Comparison of ENCODE assay signal across 1 cellular context in the genomic region with DNA sequence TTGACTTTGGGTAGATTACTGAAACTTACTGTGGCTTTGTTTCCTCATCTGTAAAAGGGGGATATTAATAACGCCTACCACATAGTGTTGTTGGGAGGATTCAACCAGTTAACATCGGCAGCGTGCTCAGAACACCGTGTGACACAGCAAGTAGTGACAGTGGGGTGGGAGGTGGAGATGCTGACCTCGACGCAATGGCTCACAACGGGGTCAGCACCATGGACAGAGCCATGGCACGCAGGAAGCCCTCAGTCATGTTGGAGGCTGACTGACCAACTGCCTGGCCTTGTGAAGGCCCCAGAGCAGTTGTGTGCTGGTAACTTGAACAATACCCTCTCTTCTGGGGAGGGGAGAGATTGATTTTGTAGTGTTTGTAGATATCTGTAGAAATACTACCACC.
TF ChIP-seq lines count a peak whose summit lies in the region.

No MANE protein-coding gene starts in this region.

TF ChIP-seq in HepG2, 621 proteins besides CTCF, POLR2A, EP300 and RAD21 (continued from another document and continues in another):
- TF ChIP-seq, protein P1, sequence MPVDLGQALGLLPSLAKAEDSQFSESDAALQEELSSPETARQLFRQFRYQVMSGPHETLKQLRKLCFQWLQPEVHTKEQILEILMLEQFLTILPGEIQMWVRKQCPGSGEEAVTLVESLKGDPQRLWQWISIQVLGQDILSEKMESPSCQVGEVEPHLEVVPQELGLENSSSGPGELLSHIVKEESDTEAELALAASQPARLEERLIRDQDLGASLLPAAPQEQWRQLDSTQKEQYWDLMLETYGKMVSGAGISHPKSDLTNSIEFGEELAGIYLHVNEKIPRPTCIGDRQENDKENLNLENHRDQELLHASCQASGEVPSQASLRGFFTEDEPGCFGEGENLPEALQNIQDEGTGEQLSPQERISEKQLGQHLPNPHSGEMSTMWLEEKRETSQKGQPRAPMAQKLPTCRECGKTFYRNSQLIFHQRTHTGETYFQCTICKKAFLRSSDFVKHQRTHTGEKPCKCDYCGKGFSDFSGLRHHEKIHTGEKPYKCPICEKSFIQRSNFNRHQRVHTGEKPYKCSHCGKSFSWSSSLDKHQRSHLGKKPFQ (CRISPR knock-in tag; IDR thresholded peaks at IDR 0.05; ENCODE audit: insufficient replicate concordance): no peak
- TF ChIP-seq MLLT10 (CRISPR knock-in tag; IDR thresholded peaks at IDR 0.05) (no peak), HOXA5 (CRISPR knock-in tag; IDR thresholded peaks at IDR 0.05) (peak; percentile 50; the same call in 1 of the 2 replicates), ZNF577 (CRISPR knock-in tag; IDR thresholded peaks at IDR 0.05; ENCODE audit: borderline replicate concordance, low read depth) (no peak), ZNF256 (CRISPR knock-in tag; conservative IDR thresholded peaks at IDR 0.05) (no peak), FOSL1 (CRISPR knock-in tag; IDR thresholded peaks at IDR 0.05; ENCODE audit: borderline replicate concordance) (no peak), ZNF652 (CRISPR knock-in tag; IDR thresholded peaks at IDR 0.05; ENCODE audit: borderline replicate concordance, low read depth) (no peak), ZNF460 (CRISPR knock-in tag; IDR thresholded peaks at IDR 0.05; ENCODE audit: borderline replicate concordance) (no peak), ZNF383 (CRISPR knock-in tag; IDR thresholded peaks at IDR 0.05; ENCODE audit: borderline replicate concordance) (no peak), JUN (CRISPR knock-in tag; IDR thresholded peaks at IDR 0.05) (no peak), ZBTB20 (CRISPR knock-in tag; IDR thresholded peaks at IDR 0.05; ENCODE audit: borderline replicate concordance, low read depth) (peak; percentile 56; the same call in 1 of the 2 replicates), KDM4B (CRISPR knock-in tag; IDR thresholded peaks at IDR 0.05) (no peak), CREB1 (IDR thresholded peaks at IDR 0.05) (no peak), CREB1 (CRISPR knock-in tag; IDR thresholded peaks at IDR 0.05) (no peak), ZNF124 (CRISPR knock-in tag; IDR thresholded peaks at IDR 0.05) (0 out of 2 replicates have a peak, but pooled peaks have one; percentile 38), ERF (CRISPR knock-in tag; IDR thresholded peaks at IDR 0.05) (peak; percentile 71), ZNF619 (CRISPR knock-in tag; IDR thresholded peaks at IDR 0.05) (no peak), GTF3A (CRISPR knock-in tag; conservative IDR thresholded peaks at IDR 0.05) (no peak), ZFX (CRISPR knock-in tag; IDR thresholded peaks at IDR 0.05; ENCODE audit: low read depth) (no peak), POGZ (CRISPR knock-in tag; IDR thresholded peaks at IDR 0.05) (no peak), ZNF333 (CRISPR knock-in tag; IDR thresholded peaks at IDR 0.05; ENCODE audit: borderline replicate concordance) (no peak), ZMYM2 (CRISPR knock-in tag; IDR thresholded peaks at IDR 0.05) (no peak), ZNF382 (CRISPR knock-in tag; IDR thresholded peaks at IDR 0.05; ENCODE audit: borderline replicate concordance) (no peak), PCBP1 (IDR thresholded peaks at IDR 0.05; ENCODE audit: borderline replicate concordance, low read depth, low read length) (no peak), ZNF644 (CRISPR knock-in tag; IDR thresholded peaks at IDR 0.05; ENCODE audit: low read depth) (peak; percentile 57; the same call in 1 of the 2 replicates), HNRNPK (IDR thresholded peaks at IDR 0.05; ENCODE audit: low read depth, low read length, poor library complexity, severe bottlenecking) (no peak), SRF (IDR thresholded peaks at IDR 0.05; ENCODE audit: low read depth, low read length) (no peak), NR1H2 (CRISPR knock-in tag; IDR thresholded peaks at IDR 0.05; ENCODE audit: borderline replicate concordance, low read depth) (no peak), ZNF850 (CRISPR knock-in tag; conservative IDR thresholded peaks at IDR 0.05) (no peak), MBD4 (IDR thresholded peaks at IDR 0.05; ENCODE audit: borderline replicate concordance, low read length) (no peak), TOPORS (CRISPR knock-in tag; IDR thresholded peaks at IDR 0.05) (no peak)
- TF ChIP-seq, protein P2, sequence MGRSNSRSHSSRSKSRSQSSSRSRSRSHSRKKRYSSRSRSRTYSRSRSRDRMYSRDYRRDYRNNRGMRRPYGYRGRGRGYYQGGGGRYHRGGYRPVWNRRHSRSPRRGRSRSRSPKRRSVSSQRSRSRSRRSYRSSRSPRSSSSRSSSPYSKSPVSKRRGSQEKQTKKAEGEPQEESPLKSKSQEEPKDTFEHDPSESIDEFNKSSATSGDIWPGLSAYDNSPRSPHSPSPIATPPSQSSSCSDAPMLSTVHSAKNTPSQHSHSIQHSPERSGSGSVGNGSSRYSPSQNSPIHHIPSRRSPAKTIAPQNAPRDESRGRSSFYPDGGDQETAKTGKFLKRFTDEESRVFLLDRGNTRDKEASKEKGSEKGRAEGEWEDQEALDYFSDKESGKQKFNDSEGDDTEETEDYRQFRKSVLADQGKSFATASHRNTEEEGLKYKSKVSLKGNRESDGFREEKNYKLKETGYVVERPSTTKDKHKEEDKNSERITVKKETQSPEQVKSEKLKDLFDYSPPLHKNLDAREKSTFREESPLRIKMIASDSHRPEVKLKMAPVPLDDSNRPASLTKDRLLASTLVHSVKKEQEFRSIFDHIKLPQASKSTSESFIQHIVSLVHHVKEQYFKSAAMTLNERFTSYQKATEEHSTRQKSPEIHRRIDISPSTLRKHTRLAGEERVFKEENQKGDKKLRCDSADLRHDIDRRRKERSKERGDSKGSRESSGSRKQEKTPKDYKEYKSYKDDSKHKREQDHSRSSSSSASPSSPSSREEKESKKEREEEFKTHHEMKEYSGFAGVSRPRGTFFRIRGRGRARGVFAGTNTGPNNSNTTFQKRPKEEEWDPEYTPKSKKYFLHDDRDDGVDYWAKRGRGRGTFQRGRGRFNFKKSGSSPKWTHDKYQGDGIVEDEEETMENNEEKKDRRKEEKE (IDR thresholded peaks at IDR 0.05): no peak
- TF ChIP-seq, protein P3, sequence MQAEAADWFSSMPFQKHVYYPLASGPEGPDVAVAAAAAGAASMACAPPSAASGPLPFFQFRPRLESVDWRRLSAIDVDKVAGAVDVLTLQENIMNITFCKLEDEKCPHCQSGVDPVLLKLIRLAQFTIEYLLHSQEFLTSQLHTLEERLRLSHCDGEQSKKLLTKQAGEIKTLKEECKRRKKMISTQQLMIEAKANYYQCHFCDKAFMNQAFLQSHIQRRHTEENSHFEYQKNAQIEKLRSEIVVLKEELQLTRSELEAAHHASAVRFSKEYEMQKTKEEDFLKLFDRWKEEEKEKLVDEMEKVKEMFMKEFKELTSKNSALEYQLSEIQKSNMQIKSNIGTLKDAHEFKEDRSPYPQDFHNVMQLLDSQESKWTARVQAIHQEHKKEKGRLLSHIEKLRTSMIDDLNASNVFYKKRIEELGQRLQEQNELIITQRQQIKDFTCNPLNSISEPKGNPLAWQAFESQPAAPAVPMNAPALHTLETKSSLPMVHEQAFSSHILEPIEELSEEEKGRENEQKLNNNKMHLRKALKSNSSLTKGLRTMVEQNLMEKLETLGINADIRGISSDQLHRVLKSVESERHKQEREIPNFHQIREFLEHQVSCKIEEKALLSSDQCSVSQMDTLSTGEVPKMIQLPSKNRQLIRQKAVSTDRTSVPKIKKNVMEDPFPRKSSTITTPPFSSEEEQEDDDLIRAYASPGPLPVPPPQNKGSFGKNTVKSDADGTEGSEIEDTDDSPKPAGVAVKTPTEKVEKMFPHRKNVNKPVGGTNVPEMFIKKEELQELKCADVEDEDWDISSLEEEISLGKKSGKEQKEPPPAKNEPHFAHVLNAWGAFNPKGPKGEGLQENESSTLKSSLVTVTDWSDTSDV (CRISPR knock-in tag; IDR thresholded peaks at IDR 0.05): no peak
- TF ChIP-seq, protein P4, sequence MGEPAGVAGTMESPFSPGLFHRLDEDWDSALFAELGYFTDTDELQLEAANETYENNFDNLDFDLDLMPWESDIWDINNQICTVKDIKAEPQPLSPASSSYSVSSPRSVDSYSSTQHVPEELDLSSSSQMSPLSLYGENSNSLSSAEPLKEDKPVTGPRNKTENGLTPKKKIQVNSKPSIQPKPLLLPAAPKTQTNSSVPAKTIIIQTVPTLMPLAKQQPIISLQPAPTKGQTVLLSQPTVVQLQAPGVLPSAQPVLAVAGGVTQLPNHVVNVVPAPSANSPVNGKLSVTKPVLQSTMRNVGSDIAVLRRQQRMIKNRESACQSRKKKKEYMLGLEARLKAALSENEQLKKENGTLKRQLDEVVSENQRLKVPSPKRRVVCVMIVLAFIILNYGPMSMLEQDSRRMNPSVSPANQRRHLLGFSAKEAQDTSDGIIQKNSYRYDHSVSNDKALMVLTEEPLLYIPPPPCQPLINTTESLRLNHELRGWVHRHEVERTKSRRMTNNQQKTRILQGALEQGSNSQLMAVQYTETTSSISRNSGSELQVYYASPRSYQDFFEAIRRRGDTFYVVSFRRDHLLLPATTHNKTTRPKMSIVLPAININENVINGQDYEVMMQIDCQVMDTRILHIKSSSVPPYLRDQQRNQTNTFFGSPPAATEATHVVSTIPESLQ (CRISPR knock-in tag; conservative IDR thresholded peaks at IDR 0.05): no peak
- TF ChIP-seq, protein P5, sequence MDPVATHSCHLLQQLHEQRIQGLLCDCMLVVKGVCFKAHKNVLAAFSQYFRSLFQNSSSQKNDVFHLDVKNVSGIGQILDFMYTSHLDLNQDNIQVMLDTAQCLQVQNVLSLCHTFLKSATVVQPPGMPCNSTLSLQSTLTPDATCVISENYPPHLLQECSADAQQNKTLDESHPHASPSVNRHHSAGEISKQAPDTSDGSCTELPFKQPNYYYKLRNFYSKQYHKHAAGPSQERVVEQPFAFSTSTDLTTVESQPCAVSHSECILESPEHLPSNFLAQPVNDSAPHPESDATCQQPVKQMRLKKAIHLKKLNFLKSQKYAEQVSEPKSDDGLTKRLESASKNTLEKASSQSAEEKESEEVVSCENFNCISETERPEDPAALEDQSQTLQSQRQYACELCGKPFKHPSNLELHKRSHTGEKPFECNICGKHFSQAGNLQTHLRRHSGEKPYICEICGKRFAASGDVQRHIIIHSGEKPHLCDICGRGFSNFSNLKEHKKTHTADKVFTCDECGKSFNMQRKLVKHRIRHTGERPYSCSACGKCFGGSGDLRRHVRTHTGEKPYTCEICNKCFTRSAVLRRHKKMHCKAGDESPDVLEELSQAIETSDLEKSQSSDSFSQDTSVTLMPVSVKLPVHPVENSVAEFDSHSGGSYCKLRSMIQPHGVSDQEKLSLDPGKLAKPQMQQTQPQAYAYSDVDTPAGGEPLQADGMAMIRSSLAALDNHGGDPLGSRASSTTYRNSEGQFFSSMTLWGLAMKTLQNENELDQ (CRISPR knock-in tag; IDR thresholded peaks at IDR 0.05; ENCODE audit: borderline replicate concordance): no peak
- TF ChIP-seq, protein P6, sequence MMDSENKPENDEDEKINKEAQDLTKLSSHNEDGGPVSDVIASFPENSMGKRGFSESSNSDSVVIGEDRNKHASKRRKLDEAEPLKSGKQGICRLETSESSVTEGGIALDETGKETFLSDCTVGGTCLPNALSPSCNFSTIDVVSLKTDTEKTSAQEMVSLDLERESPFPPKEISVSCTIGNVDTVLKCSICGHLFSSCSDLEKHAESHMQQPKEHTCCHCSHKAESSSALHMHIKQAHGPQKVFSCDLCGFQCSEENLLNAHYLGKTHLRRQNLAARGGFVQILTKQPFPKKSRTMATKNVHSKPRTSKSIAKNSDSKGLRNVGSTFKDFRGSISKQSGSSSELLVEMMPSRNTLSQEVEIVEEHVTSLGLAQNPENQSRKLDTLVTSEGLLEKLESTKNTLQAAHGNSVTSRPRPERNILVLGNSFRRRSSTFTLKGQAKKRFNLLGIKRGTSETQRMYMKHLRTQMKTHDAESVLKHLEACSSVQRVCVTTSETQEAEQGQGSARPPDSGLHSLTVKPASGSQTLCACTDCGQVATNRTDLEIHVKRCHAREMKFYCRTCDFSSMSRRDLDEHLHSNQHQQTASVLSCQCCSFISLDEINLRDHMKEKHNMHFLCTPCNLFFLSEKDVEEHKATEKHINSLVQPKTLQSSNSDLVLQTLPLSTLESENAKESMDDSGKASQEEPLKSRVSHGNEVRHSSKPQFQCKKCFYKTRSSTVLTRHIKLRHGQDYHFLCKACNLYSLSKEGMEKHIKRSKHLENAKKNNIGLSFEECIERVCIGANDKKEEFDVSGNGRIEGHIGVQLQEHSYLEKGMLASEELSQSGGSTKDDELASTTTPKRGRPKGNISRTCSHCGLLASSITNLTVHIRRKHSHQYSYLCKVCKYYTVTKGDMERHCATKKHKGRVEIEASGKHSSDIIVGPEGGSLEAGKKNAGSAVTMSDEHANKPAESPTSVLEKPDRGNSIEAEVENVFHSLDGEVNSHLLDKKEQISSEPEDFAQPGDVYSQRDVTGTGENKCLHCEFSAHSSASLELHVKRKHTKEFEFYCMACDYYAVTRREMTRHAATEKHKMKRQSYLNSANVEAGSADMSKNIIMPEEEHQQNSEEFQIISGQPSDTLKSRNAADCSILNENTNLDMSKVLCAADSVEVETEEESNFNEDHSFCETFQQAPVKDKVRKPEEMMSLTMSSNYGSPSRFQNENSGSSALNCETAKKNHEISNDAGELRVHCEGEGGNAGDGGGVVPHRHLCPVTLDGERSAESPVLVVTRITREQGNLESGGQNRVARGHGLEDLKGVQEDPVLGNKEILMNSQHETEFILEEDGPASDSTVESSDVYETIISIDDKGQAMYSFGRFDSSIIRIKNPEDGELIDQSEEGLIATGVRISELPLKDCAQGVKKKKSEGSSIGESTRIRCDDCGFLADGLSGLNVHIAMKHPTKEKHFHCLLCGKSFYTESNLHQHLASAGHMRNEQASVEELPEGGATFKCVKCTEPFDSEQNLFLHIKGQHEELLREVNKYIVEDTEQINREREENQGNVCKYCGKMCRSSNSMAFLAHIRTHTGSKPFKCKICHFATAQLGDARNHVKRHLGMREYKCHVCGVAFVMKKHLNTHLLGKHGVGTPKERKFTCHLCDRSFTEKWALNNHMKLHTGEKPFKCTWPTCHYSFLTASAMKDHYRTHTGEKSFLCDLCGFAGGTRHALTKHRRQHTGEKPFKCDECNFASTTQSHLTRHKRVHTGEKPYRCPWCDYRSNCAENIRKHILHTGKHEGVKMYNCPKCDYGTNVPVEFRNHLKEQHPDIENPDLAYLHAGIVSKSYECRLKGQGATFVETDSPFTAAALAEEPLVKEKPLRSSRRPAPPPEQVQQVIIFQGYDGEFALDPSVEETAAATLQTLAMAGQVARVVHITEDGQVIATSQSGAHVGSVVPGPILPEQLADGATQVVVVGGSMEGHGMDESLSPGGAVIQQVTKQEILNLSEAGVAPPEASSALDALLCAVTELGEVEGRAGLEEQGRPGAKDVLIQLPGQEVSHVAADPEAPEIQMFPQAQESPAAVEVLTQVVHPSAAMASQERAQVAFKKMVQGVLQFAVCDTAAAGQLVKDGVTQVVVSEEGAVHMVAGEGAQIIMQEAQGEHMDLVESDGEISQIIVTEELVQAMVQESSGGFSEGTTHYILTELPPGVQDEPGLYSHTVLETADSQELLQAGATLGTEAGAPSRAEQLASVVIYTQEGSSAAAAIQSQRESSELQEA (CRISPR knock-in tag; IDR thresholded peaks at IDR 0.05; ENCODE audit: not compliant biosample characterization): no peak
- TF ChIP-seq, protein P7, sequence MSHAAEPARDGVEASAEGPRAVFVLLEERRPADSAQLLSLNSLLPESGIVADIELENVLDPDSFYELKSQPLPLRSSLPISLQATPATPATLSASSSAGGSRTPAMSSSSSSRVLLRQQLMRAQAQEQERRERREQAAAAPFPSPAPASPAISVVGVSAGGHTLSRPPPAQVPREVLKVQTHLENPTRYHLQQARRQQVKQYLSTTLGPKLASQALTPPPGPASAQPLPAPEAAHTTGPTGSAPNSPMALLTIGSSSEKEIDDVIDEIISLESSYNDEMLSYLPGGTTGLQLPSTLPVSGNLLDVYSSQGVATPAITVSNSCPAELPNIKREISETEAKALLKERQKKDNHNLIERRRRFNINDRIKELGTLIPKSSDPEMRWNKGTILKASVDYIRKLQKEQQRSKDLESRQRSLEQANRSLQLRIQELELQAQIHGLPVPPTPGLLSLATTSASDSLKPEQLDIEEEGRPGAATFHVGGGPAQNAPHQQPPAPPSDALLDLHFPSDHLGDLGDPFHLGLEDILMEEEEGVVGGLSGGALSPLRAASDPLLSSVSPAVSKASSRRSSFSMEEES (CRISPR knock-in tag; IDR thresholded peaks at IDR 0.05): peak; percentile 61; the same call in 1 of the 2 replicates
